ENCODE assay signal across 8 cellular contexts in genomic region chr11:95066721-95067041, GRCh38. TPM values are rescaled to one million over a fixed set of nuclear protein-coding genes. Genes with fewer than 3 reads are reported as not detected.
DNase-seq lines count a peak whose midpoint lies in the region; ATAC-seq and TF ChIP-seq lines count a peak whose summit lies in the region.

Gene SRSF8 (plus strand): TSS chr11:95066919. CDS start chr11:95067227, 308 bp downstream.

- no peak within 1 kb of the TSS for H4K91ac ChIP-seq in H9 (ENCODE audit: insufficient read length, low read depth, low read length)

- no peaks in the 10 kb centered on the region for H4K20me1 ChIP-seq in H9 (ENCODE audit: control insufficient read depth, insufficient read depth, insufficient read length)

- H2AFZ ChIP-seq in H9 (ENCODE audit: low read length): no peak within 1 kb of the TSS

- H3K36me3 ChIP-seq in body of pancreas (replicated peaks in 1 of 2; ENCODE audit: insufficient read depth in 1 of 2, low read depth in 2 of 2): no peaks in the 10 kb centered on the region

- intact Hi-C loops in body of pancreas (cut with DNase I) (no loop called here), left colon (cut with DNase I, micrococcal nuclease) (loop anchor here in 1 of 2 donors (5.0 kb wide), 1 partner anchor 86 kb away; no protein-coding TSS in a partner anchor), head of caudate nucleus (cut with DNase I) (loop anchor here (5.0 to 10.0 kb wide), 3 partner anchors 92 to 721 kb away; partner anchors contain the start of genes CWC15, FAM76B, KDM4D and SESN3)

- no peaks in the 10 kb centered on the region for H3K27me3 ChIP-seq in H9 (ENCODE audit: insufficient read depth, low read length)
- H3K27me3 ChIP-seq in body of pancreas: no peaks in the 10 kb centered on the region

- peak within 1 kb of the TSS; percentile 15 for H3K14ac ChIP-seq in H9 (ENCODE audit: insufficient read depth, low read length)

- peak within 1 kb of the TSS; percentile 73 for H3K4me2 ChIP-seq in H9 (ENCODE audit: insufficient read depth, insufficient read length, low read length)

- H2BK120ac ChIP-seq in H9 (ENCODE audit: low read depth, low read length, poor library complexity, severe bottlenecking): no peak within 1 kb of the TSS

- H3K4ac ChIP-seq in H9 (ENCODE audit: low read depth, low read length): no peak within 1 kb of the TSS

- H3K23ac ChIP-seq in H9 (ENCODE audit: insufficient read length, low read depth, low read length): no peak within 1 kb of the TSS

- no CpG with 5 or more reads among the region's 4 CpGs for WGBS in H9 (ENCODE audit: extremely low coverage, insufficient read length, low lambda C conversion rate)
- WGBS in body of pancreas, 2 donors: 0% methylated on average over 4 of the region's 4 CpGs

- H3K9ac ChIP-seq in H9 (ENCODE audit: extremely low read depth, insufficient read length, low read length): peak within 1 kb of the TSS; percentile 46

- no peak within 1 kb of the TSS for H3T11ph ChIP-seq in H9 (ENCODE audit: low read length)

- H3K4me1 ChIP-seq in H9 (ENCODE audit: insufficient read depth, low read length) (no peaks in the 10 kb centered on the region), body of pancreas (peaks cover 17% of the 10 kb centered on the region)

- no peaks in the 10 kb centered on the region for H3K79me2 ChIP-seq in H9 (ENCODE audit: insufficient read depth, low read length)

- peaks cover 17% of the 10 kb centered on the region for H3K27me3 Mint-ChIP-seq in H9 (ENCODE audit: low read depth)

- peak within 1 kb of the TSS; percentile 69 to 70 for H3K4me3 ChIP-seq in body of pancreas

- H4K8ac ChIP-seq in H9 (replicated peaks; ENCODE audit: insufficient read length, low read depth, low read length): no peak within 1 kb of the TSS

- H3K27ac Mint-ChIP-seq in H9: peak within 1 kb of the TSS; percentile 74 to 87 (median 85); a peak in 6 of 7 replicates

- no peak for TF ChIP-seq CTCF in H9 (conservative IDR thresholded peaks at IDR 0.05)
- TF ChIP-seq CTCF in body of pancreas (IDR thresholded peaks at IDR 0.05): no peak

- ATAC-seq in GM18511 (IDR thresholded peaks at IDR 0.05; ENCODE audit: unreplicated experiment): peak; percentile 51
- no peak for ATAC-seq in body of pancreas
- ATAC-seq in left colon: peak; percentile 61

- peak within 1 kb of the TSS; percentile 81 for H3K18ac ChIP-seq in H9 (ENCODE audit: insufficient read length, low read depth, low read length)

- H2BK15ac ChIP-seq in H9 (ENCODE audit: low read depth, low read length): no peak within 1 kb of the TSS

- peak within 1 kb of the TSS; percentile 91 to 96 for H3K4me3 Mint-ChIP-seq in H9

- H3K36me3 Mint-ChIP-seq in H9 (ENCODE audit: insufficient read depth in 1 of 3, low read depth in 3 of 3): peaks cover 0 to 6% (median 2%) of the 10 kb centered on the region in 3 experiments; a peak in 2 of 7 replicates

- no peak within 1 kb of the TSS for H4K5ac ChIP-seq in H9 (ENCODE audit: insufficient read length, low read depth, low read length)

- TF ChIP-seq POLR2A in body of pancreas (IDR thresholded peaks at IDR 0.05): no peak

- H3K56ac ChIP-seq in H9 (ENCODE audit: insufficient read length, low read depth, low read length): no peak within 1 kb of the TSS

- DNase-seq in H9 (no peak), NAMALWA (ENCODE audit: low spot score) (peak; percentile 74), body of pancreas (no peak), left colon (no peak), substantia nigra (lab: John Stamatoyannopoulos, UW) (no peak), head of caudate nucleus (no peak)
- no peak for DNase-seq in stimulated activated CD4-positive, alpha-beta T cell treated with anti-CD3 and anti-CD28 coated beads, Interleukin-1b, Interleukin-23, amount 100 ng/mL, for 48 hours

- H2BK12ac ChIP-seq in H9 (ENCODE audit: insufficient read length, low read depth, low read length): no peak within 1 kb of the TSS

- H3K4me1 Mint-ChIP-seq in H9: peaks cover 18% of the 10 kb centered on the region in 2 experiments

- H3K79me1 ChIP-seq in H9 (ENCODE audit: insufficient read depth, low read depth, low read length, poor library complexity, severe bottlenecking): no peaks in the 10 kb centered on the region

- H2AK5ac ChIP-seq in H9 (ENCODE audit: insufficient read length, low read length): no peak within 1 kb of the TSS

- H3K27ac ChIP-seq in H9 (ENCODE audit: insufficient read length, low read depth, low read length) (no peak within 1 kb of the TSS), body of pancreas (peak within 1 kb of the TSS; percentile 95 to 99 (median 98)), substantia nigra (ENCODE audit: low read depth, low read length, poor library complexity, severe bottlenecking) (peak within 1 kb of the TSS; percentile 93)

- no peak within 1 kb of the TSS for H2BK20ac ChIP-seq in H9 (ENCODE audit: low read depth, low read length, poor library complexity, severe bottlenecking)

- no peak within 1 kb of the TSS for H2BK5ac ChIP-seq in H9 (ENCODE audit: insufficient read length, low read length)

- peaks cover 8% of the 10 kb centered on the region for H3K23me2 ChIP-seq in H9 (ENCODE audit: insufficient read length, low read depth, low read length, poor library complexity, severe bottlenecking)

- H3K9me3 ChIP-seq in H9 (ENCODE audit: control insufficient read depth, low read depth, low read length) (no peaks in the 10 kb centered on the region), body of pancreas (no peaks in the 10 kb centered on the region)

- peaks cover 0 to 3% of the 10 kb centered on the region in 2 experiments; a peak in 1 of 5 replicates for H3K9me3 Mint-ChIP-seq in H9

RNA-seq across cellular contexts. Expression of gene SRSF8, which starts in this region (rescaled TPM):
- 22.5 and 25.1 TPM in 2 replicates for total RNA-seq in H9 (2021)
- 10 to 100 TPM; 22.7 to 23.9 TPM for total RNA-seq in body of pancreas
- total RNA-seq in left colon: 10 to 100 TPM; 42.8 to 52.7 TPM
